10 cellular contexts compared by ENCODE assay signal in the genomic region with DNA sequence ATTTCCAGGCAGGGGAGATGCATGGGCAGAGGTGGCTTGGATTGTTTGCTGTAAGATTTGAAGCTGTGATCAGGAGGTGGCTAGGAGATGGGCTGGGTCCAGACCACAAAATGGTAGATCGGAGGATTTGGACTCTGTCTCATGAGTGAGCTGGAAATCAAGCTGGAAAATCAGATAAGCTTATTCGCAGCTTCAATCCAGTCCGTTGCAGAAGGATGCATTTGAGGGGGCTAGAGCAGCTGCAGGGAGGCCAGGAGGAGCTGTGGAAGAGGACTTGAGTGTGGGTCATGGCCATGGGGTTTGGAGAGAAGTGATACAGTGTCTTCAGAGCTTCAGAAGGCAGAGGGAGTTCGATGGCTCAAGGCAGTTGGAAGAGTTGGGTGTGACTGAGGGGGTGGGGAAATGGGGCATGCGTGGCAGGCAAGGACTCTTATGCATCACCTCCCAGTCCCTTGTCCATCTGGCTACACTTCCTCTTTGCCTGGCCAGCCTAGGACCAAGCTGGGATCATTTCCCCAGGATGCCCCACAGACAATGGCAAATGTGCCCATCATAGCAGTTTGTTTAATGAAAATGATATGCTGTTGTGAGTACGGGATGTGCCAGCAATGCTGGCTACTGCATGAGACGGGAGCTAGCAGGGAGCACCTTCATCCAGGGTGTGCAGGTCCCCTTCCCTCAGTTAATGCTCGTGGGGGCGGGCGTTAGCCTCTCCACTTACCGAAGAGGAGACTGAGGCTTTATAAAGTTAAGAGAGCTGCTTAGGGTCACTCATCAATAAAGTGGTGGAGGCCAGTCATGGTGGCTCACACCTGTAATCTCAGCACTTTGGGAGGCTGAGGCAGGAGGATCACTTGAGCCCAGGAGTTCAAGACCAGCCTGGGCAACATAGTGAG. TPM values are rescaled to one million over a fixed set of nuclear protein-coding genes. Genes with fewer than 3 reads are reported as not detected.
DNase-seq lines count a peak whose midpoint lies in the region; ATAC-seq, FAIRE-seq and TF ChIP-seq lines count a peak whose summit lies in the region.
"Had no signal": no experiment of that assay in that cellular context is flagged by ENCODE, and none has a peak within 500 bp of the region (broad histone marks: within the 10 kb centered on the region; RNA-seq: fewer than 3 reads in every experiment).

No MANE protein-coding gene starts in this region.

- POLR2A ChIA-PET in GM12878 (lab: Charles Lee) = interaction anchor here (0.8 to 1.2 kb wide), 3 partner anchors 25 to 52 kb away, joined by 3 read pairs; a partner anchor contains a TSS

- FAIRE-seq in GM12878 (lab: Jason Lieb, UNC) = no peak
- FAIRE-seq: TTC549 had no signal

- in situ Hi-C loops in GM12878 (cut with MboI) = loop anchor here (5.0 kb wide), 1 partner anchor 328 kb away; no protein-coding TSS in a partner anchor

- no peak for TF ChIP-seq RAD21 in GM12878 (IDR thresholded peaks at IDR 0.05; ENCODE audit: insufficient read depth, low read depth, low read length)

- no peaks in the 10 kb centered on the region for H3K79me2 ChIP-seq in Karpas-422 (ENCODE audit: low read length)
- no peaks in the 10 kb centered on the region for H3K79me2 ChIP-seq in GM12878 (ENCODE audit: control insufficient read depth, insufficient read depth, low read length)

- no TSS peak for BruUV-seq in GM12878 (replicated peaks; lab: Mats Ljungman, UMichigan)

- WGBS in GM12878 (ENCODE audit: insufficient coverage, insufficient replicate concordance, low lambda C conversion rate, missing lambda C conversion rate) = 53% methylated on average over 11 of the region's 11 CpGs
- 70% methylated on average over 11 of the region's 11 CpGs for WGBS in esophagus muscularis mucosa

- no peaks in the 10 kb centered on the region for H3K9me2 ChIP-seq in Karpas-422 (replicated peaks; ENCODE audit: insufficient read depth, low read length)

- H4K20me1 ChIP-seq in Karpas-422 (ENCODE audit: insufficient read depth, low read depth, low read length) (no peaks in the 10 kb centered on the region), GM12878 (ENCODE audit: control insufficient read depth, insufficient read depth) (no peaks in the 10 kb centered on the region)

- ATAC-seq in GM12878 (no peak), mucosa of descending colon (peak; percentile 29), GM18858 (IDR thresholded peaks at IDR 0.05; ENCODE audit: unreplicated experiment) (no peak)

- H3K36me3 ChIP-seq in Karpas-422 (ENCODE audit: insufficient read depth, low read length) (no peaks in the 10 kb centered on the region), GM12878 (ENCODE audit: control insufficient read depth in 2 of 2, insufficient read depth in 2 of 2, low read length in 1 of 2) (no peaks in the 10 kb centered on the region; a peak in 1 of 4 replicates), mucosa of descending colon (ENCODE audit: low read depth) (no peaks in the 10 kb centered on the region), esophagus muscularis mucosa (no peaks in the 10 kb centered on the region)

- H3K4me1 ChIP-seq in Karpas-422 (ENCODE audit: low read length) (peaks cover 11% of the 10 kb centered on the region), GM12878 (ENCODE audit: control insufficient read depth, insufficient read depth, low read length) (peaks cover 13% of the 10 kb centered on the region), mucosa of descending colon (ENCODE audit: low read depth) (no peaks in the 10 kb centered on the region), esophagus muscularis mucosa (peaks cover 0 to 5% (median 4%) of the 10 kb centered on the region in 4 donors)

- CTCF ChIA-PET in GM12878 (lab: Yijun Ruan, JAX) = interaction anchor here (0.6 to 5.2 kb wide), 25 partner anchors 8 to 307 kb away, joined by 3 to 27 read pairs (median 6); a partner anchor contains a TSS

- intact Hi-C loops in GM12878 (cut with micrococcal nuclease; ENCODE audit: unreplicated experiment) (loop anchor here (1.0 to 5.0 kb wide), 5 partner anchors 22 to 323 kb away; a partner anchor contains a TSS), mucosa of descending colon (cut with DNase I, micrococcal nuclease) (loop anchor here in 1 of 2 donors (10.0 kb wide), 1 partner anchor 325 kb away; a partner anchor contains a TSS), esophagus muscularis mucosa (cut with DNase I) (loop anchor here (2.0 to 10.0 kb wide), 3 partner anchors 85 to 321 kb away; no protein-coding TSS in a partner anchor)

- DNase-seq in CD1c-positive myeloid dendritic cell (ENCODE audit: extremely low spot score) (peak; percentile 50), Karpas-422 (peak; percentile 39), GM12878 (ENCODE audit: low read depth, low spot score) (no peak), mucosa of descending colon (peak in 1 of 3 donors; percentile 30), medulla oblongata (ENCODE audit: extremely low spot score) (no peak), NCI-H2107 treated with DMSO at 0.1 percent for 48 hours (lab: John Stamatoyannopoulos, UW; ENCODE audit: unreplicated experiment) (no peak), esophagus muscularis mucosa (ENCODE audit: extremely low spot score) (no peak)
- DNase-seq: NCI-H1436 had no signal

- H3K27ac ChIP-seq in Karpas-422 (ENCODE audit: low read length) (no peak overlapping the region), GM12878 (ENCODE audit: control insufficient read depth, insufficient read depth) (no peak overlapping the region), esophagus muscularis mucosa (replicated peaks in 1 of 4) (no peak overlapping the region)

- no peaks in the 10 kb centered on the region for H3K9me3 ChIP-seq in Karpas-422 (ENCODE audit: low read length)
- peaks cover 1% of the 10 kb centered on the region; the same call in 2 of the 3 replicates for H3K9me3 ChIP-seq in GM12878 (replicated peaks; ENCODE audit: control insufficient read depth, insufficient read depth, low read length)
- H3K9me3 ChIP-seq in mucosa of descending colon = no peaks in the 10 kb centered on the region
- H3K9me3 ChIP-seq in esophagus muscularis mucosa = no peaks in the 10 kb centered on the region

- H3K27me3 ChIP-seq in Karpas-422 (ENCODE audit: low read length) = no peaks in the 10 kb centered on the region
- H3K27me3 ChIP-seq in GM12878 (replicated peaks in 1 of 2; ENCODE audit: control insufficient read depth in 2 of 2, insufficient read depth in 2 of 2, low read length in 1 of 2) = no peaks in the 10 kb centered on the region
- H3K27me3 ChIP-seq in esophagus muscularis mucosa = no peaks in the 10 kb centered on the region

- H2AFZ ChIP-seq in Karpas-422 (ENCODE audit: low read length) = no peak overlapping the region
- no peak overlapping the region for H2AFZ ChIP-seq in GM12878 (ENCODE audit: control insufficient read depth, low read depth, low read length)

- RAD21 ChIA-PET in GM12878 (lab: Charles Lee; ENCODE audit: unreplicated experiment) = interaction anchor here (0.6 to 2.2 kb wide), 14 partner anchors 18 to 149 kb away, joined by 3 to 9 read pairs (median 4); a partner anchor contains a TSS

- H3K9ac ChIP-seq in Karpas-422 (ENCODE audit: low read length) (no peak overlapping the region), GM12878 (ENCODE audit: control insufficient read depth, insufficient read depth, low read length) (no peak overlapping the region)

- H3K4me2 ChIP-seq in Karpas-422 (ENCODE audit: low read depth, low read length, poor library complexity, severe bottlenecking) (no peak overlapping the region), GM12878 (ENCODE audit: control insufficient read depth, insufficient read depth) (no peak overlapping the region)

- SMC1A ChIA-PET in GM12878 (lab: Charles Lee; ENCODE audit: uncharacterized antibody, unreplicated experiment) = interaction anchor here (0.7 to 2.8 kb wide), 13 partner anchors 10 to 149 kb away, joined by 3 to 11 read pairs (median 5); a partner anchor contains a TSS

- H3K4me3 ChIP-seq in Karpas-422 (ENCODE audit: low read length) = no peak overlapping the region
- no peak overlapping the region for H3K4me3 ChIP-seq in GM12878
- no peak overlapping the region for H3K4me3 ChIP-seq in mucosa of descending colon
- H3K4me3 ChIP-seq in esophagus muscularis mucosa = no peak overlapping the region

- no peak for TF ChIP-seq EP300 in GM12878 (IDR thresholded peaks at IDR 0.05; ENCODE audit: borderline replicate concordance in 1 of 2, control insufficient read depth in 1 of 2, low read depth in 2 of 2, low read length in 2 of 2)
- TF ChIP-seq EP300 in esophagus muscularis mucosa (IDR thresholded peaks at IDR 0.05) = no peak

- TF ChIP-seq CTCF in GM12878 (IDR thresholded peaks at IDR 0.05 in 2 of 3, conservative IDR thresholded peaks at IDR 0.05 in 1 of 3; ENCODE audit: control insufficient read depth in 2 of 3, extremely low read depth in 1 of 3, insufficient read depth in 1 of 3, low read depth in 3 of 3, low read length in 3 of 3) (no peak), mucosa of descending colon (IDR thresholded peaks at IDR 0.05) (no peak), esophagus muscularis mucosa (IDR thresholded peaks at IDR 0.05) (no peak)

- no peak for TF ChIP-seq POLR2A in GM12878 (IDR thresholded peaks at IDR 0.05; ENCODE audit: low read depth, low read length)
- TF ChIP-seq POLR2A in esophagus muscularis mucosa (IDR thresholded peaks at IDR 0.05; ENCODE audit: low read depth) = no peak

RNA-seq across cellular contexts. Expression of a gene that starts 20.6 kb away (rescaled TPM):
- total RNA-seq in Karpas-422 (2014; rRNA removed; shearing (Covaris generic); ENCODE audit: low replicate concordance) = 39.6 and 45.8 TPM in 2 replicates
- 28.0 and 32.4 TPM in 2 replicates for total RNA-seq in GM12878 (2013; cell fraction: nucleolus; rRNA removed)
- total RNA-seq in GM12878 (2014; rRNA removed) (32.1 and 36.4 TPM in 2 replicates), GM12878 (2014; rRNA removed; fragmentation: Illumina TruSeq; extraction: Trizol) (15.6 and 16.4 TPM in 2 replicates), GM12878 (2021) (34.8 and 35.7 TPM in 2 replicates), mucosa of descending colon (10 to 100 TPM; 25.3 to 54.6 (median 25.4) TPM), esophagus muscularis mucosa (1 to 10 TPM; 1.7 to 5.1 (median 2.7) TPM)
- 14.8 TPM for polyA plus RNA-seq in GM12878 (2011; ENCODE audit: low read depth)
- polyA plus RNA-seq in GM12878 (2011; rRNA removed) (25.7 and 43.0 TPM in 2 replicates), GM12878 (2014; fragmentation: Illumina TruSeq; extraction: Trizol) (19.2 and 19.9 TPM in 2 replicates), GM12878 (2014; fragmentation: Nextera tagmentation; extraction: Ambion mirVana) (1 to 10 TPM; 2.7 to 6.9 TPM), GM12878 (2014; rRNA removed) (30.1 and 31.3 TPM in 2 replicates), GM12878 (2016; fragmentation: Nextera tagmentation; extraction: Ambion mirVana) (10 to 100 TPM; 31.4 to 34.7 TPM)
- 57.2 and 75.7 TPM in 2 replicates for polyA plus RNA-seq in GM12878 (2011; cell fraction: cytosol; rRNA removed)
- 36.7 and 44.1 TPM in 2 replicates for polyA plus RNA-seq in GM12878 (2011; cell fraction: nucleus; rRNA removed)
- 52.2 and 54.7 TPM in 2 replicates for polyA plus RNA-seq in GM12878 (2012)
- 27.3 and 44.8 TPM in 2 replicates for polyA minus RNA-seq in GM12878 (2011; rRNA and poly(A)+ RNA removed)
- polyA minus RNA-seq in GM12878 (2011; cell fraction: cytosol; rRNA and poly(A)+ RNA removed) = 20.3 and 25.0 TPM in 2 replicates
- 5.8 and 9.1 TPM in 2 replicates for polyA minus RNA-seq in GM12878 (2011; cell fraction: nucleus; rRNA and poly(A)+ RNA removed)

RNA-seq across cellular contexts. Expression of a gene that starts 36.5 kb away (rescaled TPM):
- 0.63 and 1.0 TPM in 2 replicates for total RNA-seq in Karpas-422 (2014; rRNA removed; shearing (Covaris generic); ENCODE audit: low replicate concordance)
- 270 and 289 TPM in 2 replicates for total RNA-seq in GM12878 (2013; cell fraction: nucleolus; rRNA removed)
- total RNA-seq in GM12878 (2014; rRNA removed) (74.4 and 80.7 TPM in 2 replicates), GM12878 (2014; rRNA removed; fragmentation: Illumina TruSeq; extraction: Trizol) (54.1 and 57.4 TPM in 2 replicates), GM12878 (2021) (173 and 182 TPM in 2 replicates), mucosa of descending colon (1 to 10 TPM; 4.4 to 6.0 (median 4.5) TPM), esophagus muscularis mucosa (1 to 10 TPM; 1.1 to 4.2 (median 2.6) TPM)
- 29.2 TPM for polyA plus RNA-seq in GM12878 (2011; ENCODE audit: low read depth)
- polyA plus RNA-seq in GM12878 (2011; rRNA removed) (45.4 and 134 TPM in 2 replicates), GM12878 (2014; fragmentation: Illumina TruSeq; extraction: Trizol) (144 and 150 TPM in 2 replicates), GM12878 (2014; fragmentation: Nextera tagmentation; extraction: Ambion mirVana) (10 to 100 TPM; 16.2 to 42.8 TPM), GM12878 (2014; rRNA removed) (74.6 and 80.2 TPM in 2 replicates), GM12878 (2016; fragmentation: Nextera tagmentation; extraction: Ambion mirVana) (100 to 1,000 TPM; 105 to 108 TPM)
- 78.1 and 109 TPM in 2 replicates for polyA plus RNA-seq in GM12878 (2011; cell fraction: cytosol; rRNA removed)
- polyA plus RNA-seq in GM12878 (2011; cell fraction: nucleus; rRNA removed) = 119 and 123 TPM in 2 replicates
- 89.0 and 97.1 TPM in 2 replicates for polyA plus RNA-seq in GM12878 (2012)
- 96.7 and 112 TPM in 2 replicates for polyA minus RNA-seq in GM12878 (2011; rRNA and poly(A)+ RNA removed)
- 47.4 and 49.8 TPM in 2 replicates for polyA minus RNA-seq in GM12878 (2011; cell fraction: cytosol; rRNA and poly(A)+ RNA removed)
- 26.7 and 39.3 TPM in 2 replicates for polyA minus RNA-seq in GM12878 (2011; cell fraction: nucleus; rRNA and poly(A)+ RNA removed)

RNA-seq across cellular contexts. Expression of a gene that starts 46.2 kb away (rescaled TPM):
- total RNA-seq in Karpas-422 (2014; rRNA removed; shearing (Covaris generic); ENCODE audit: low replicate concordance) = 0.86 and 2.5 TPM in 2 replicates
- 9.4 and 10.1 TPM in 2 replicates for total RNA-seq in GM12878 (2013; cell fraction: nucleolus; rRNA removed)
- 12.4 and 13.3 TPM in 2 replicates for total RNA-seq in GM12878 (2014; rRNA removed)
- total RNA-seq in GM12878 (2014; rRNA removed; fragmentation: Illumina TruSeq; extraction: Trizol) = 5.8 and 5.9 TPM in 2 replicates
- 10.9 and 11.0 TPM in 2 replicates for total RNA-seq in GM12878 (2021)
- polyA plus RNA-seq in GM12878 (2011; ENCODE audit: low read depth) = 3.6 TPM
- 2.9 and 4.4 TPM in 2 replicates for polyA plus RNA-seq in GM12878 (2011; rRNA removed)
- polyA plus RNA-seq in GM12878 (2011; cell fraction: cytosol; rRNA removed) = 4.9 and 6.7 TPM in 2 replicates
- polyA plus RNA-seq in GM12878 (2011; cell fraction: nucleus; rRNA removed) = 4.4 and 5.3 TPM in 2 replicates
- polyA plus RNA-seq in GM12878 (2012) = 5.1 and 6.0 TPM in 2 replicates
- 4.1 and 5.2 TPM in 2 replicates for polyA plus RNA-seq in GM12878 (2014; fragmentation: Illumina TruSeq; extraction: Trizol)
- 1 to 10 TPM; 2.1 to 2.4 TPM for polyA plus RNA-seq in GM12878 (2014; fragmentation: Nextera tagmentation; extraction: Ambion mirVana)
- polyA plus RNA-seq in GM12878 (2014; rRNA removed) = 6.3 and 7.0 TPM in 2 replicates
- 1 to 10 TPM; 4.6 to 5.6 TPM for polyA plus RNA-seq in GM12878 (2016; fragmentation: Nextera tagmentation; extraction: Ambion mirVana)
- 10.3 and 14.3 TPM in 2 replicates for polyA minus RNA-seq in GM12878 (2011; rRNA and poly(A)+ RNA removed)
- polyA minus RNA-seq in GM12878 (2011; cell fraction: cytosol; rRNA and poly(A)+ RNA removed) = 6.4 and 7.6 TPM in 2 replicates
- 4.4 and 6.3 TPM in 2 replicates for polyA minus RNA-seq in GM12878 (2011; cell fraction: nucleus; rRNA and poly(A)+ RNA removed)
- 1 to 10 TPM; 1.6 to 3.4 (median 1.7) TPM for total RNA-seq in mucosa of descending colon
- 1 to 10 TPM; 1.3 to 2.5 (median 1.8) TPM for total RNA-seq in esophagus muscularis mucosa

Comparison
In these comparisons a context has a peak if more than half of its experiments do, and no peak if none do; other contexts are left out.
1. DNase-seq: peak in CD1c-positive myeloid dendritic cell (single experiment) and Karpas-422 (single experiment); none in GM12878 (single experiment), medulla oblongata (single experiment), NCI-H2107 treated with DMSO at 0.1 percent for 48 hours (single experiment) and esophagus muscularis mucosa (single experiment).
2. RNA of a gene that starts 36.5 kb away (total RNA-seq): 54.1 to 289 TPM in GM12878; 4.4 to 6.0 TPM in mucosa of descending colon, 1.1 to 4.2 TPM in esophagus muscularis mucosa and 0.63 to 1.0 TPM in Karpas-422; every median in the first group is over 4 times any median in the second.